In the genomic region with DNA sequence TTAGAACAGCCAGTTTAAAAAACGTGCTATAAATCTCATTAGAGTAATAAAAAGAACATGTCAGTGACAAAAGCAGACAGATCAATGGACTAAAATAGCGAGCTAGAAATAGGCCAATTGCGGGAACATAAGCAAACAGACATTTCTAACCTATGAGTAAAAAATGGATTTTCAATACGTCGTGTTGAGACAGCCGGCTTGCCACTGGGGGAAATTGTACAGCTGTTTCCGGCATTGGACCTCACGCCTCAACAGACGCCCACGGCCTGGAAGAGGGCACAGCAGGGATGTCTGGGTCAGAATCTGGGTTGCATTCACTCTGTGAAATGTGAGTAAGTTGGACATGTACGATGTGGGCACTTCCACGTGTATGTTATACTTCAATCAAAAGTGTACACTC, we compare ENCODE assay signal across 1 cellular context.
TF ChIP-seq lines count a peak whose summit lies in the region.

No MANE protein-coding gene starts in this region.

TF ChIP-seq in GM12878, 131 proteins besides CTCF, POLR2A, EP300 and RAD21 (continued from another document):
- TF ChIP-seq, protein P1, sequence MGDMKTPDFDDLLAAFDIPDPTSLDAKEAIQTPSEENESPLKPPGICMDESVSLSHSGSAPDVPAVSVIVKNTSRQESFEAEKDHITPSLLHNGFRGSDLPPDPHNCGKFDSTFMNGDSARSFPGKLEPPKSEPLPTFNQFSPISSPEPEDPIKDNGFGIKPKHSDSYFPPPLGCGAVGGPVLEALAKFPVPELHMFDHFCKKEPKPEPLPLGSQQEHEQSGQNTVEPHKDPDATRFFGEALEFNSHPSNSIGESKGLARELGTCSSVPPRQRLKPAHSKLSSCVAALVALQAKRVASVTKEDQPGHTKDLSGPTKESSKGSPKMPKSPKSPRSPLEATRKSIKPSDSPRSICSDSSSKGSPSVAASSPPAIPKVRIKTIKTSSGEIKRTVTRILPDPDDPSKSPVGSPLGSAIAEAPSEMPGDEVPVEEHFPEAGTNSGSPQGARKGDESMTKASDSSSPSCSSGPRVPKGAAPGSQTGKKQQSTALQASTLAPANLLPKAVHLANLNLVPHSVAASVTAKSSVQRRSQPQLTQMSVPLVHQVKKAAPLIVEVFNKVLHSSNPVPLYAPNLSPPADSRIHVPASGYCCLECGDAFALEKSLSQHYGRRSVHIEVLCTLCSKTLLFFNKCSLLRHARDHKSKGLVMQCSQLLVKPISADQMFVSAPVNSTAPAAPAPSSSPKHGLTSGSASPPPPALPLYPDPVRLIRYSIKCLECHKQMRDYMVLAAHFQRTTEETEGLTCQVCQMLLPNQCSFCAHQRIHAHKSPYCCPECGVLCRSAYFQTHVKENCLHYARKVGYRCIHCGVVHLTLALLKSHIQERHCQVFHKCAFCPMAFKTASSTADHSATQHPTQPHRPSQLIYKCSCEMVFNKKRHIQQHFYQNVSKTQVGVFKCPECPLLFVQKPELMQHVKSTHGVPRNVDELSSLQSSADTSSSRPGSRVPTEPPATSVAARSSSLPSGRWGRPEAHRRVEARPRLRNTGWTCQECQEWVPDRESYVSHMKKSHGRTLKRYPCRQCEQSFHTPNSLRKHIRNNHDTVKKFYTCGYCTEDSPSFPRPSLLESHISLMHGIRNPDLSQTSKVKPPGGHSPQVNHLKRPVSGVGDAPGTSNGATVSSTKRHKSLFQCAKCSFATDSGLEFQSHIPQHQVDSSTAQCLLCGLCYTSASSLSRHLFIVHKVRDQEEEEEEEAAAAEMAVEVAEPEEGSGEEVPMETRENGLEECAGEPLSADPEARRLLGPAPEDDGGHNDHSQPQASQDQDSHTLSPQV (IDR thresholded peaks at IDR 0.05) = no peak
- no peak for TF ChIP-seq ZNF24 (IDR thresholded peaks at IDR 0.05)
